Comparison of ENCODE assay signal across 21 cellular contexts in the genomic region with DNA sequence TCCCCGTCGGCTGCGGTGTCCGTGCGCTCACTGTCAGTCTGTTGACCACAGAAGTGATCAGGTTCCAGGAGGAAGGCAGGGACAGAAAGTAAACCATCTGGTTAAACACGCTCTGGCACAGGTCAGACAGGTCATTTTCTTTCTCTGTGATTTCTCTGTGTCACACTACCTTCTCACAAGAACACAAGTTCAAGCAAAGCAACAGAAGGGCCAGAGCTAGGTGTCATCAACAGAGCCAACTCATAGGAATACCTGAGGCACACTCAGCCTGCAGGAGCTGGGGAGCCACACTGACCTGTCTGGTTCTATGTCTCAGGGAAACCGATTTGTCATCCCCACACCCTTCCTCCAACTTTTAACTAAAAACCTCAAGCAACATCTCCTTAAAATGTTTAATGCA.
DNase-seq lines count a peak whose midpoint lies in the region; ATAC-seq and TF ChIP-seq lines count a peak whose summit lies in the region.
"Had no signal": no experiment of that assay in that cellular context is flagged by ENCODE, and none has a peak within 500 bp of the region (broad histone marks: within the 10 kb centered on the region; RNA-seq: fewer than 3 reads in every experiment).

No MANE protein-coding gene starts in this region.

- H3F3A ChIP-seq in GM23338 (replicated peaks; ENCODE audit: low read depth) (no peaks in the 10 kb centered on the region), smooth muscle cell (ENCODE audit: low read depth) (peaks cover 4% of the 10 kb centered on the region)

- H3K36me3 Mint-ChIP-seq in GM23338 (ENCODE audit: low read depth) (no peaks in the 10 kb centered on the region), endodermal cell (ENCODE audit: low read depth) (peaks cover 20% of the 10 kb centered on the region)

- no peak overlapping the region for H3K4me3 ChIP-seq in GM23338
- no peak overlapping the region for H3K4me3 ChIP-seq in endodermal cell (ENCODE audit: low read length)
- H3K4me3 ChIP-seq in smooth muscle cell, result no peak overlapping the region
- no peak overlapping the region for H3K4me3 ChIP-seq in breast epithelium
- H3K4me3 ChIP-seq: Peyer's patch had no signal

- H3K9me2 ChIP-seq in GM23338 (ENCODE audit: insufficient read depth), result no peaks in the 10 kb centered on the region

- H3K27me3 ChIP-seq in GM23338 (ENCODE audit: insufficient read depth), result no peaks in the 10 kb centered on the region
- no peaks in the 10 kb centered on the region for H3K27me3 ChIP-seq in endodermal cell (ENCODE audit: control insufficient read depth, insufficient read depth, low read length, poor library complexity, severe bottlenecking)
- no peaks in the 10 kb centered on the region for H3K27me3 ChIP-seq in smooth muscle cell (ENCODE audit: low read depth)
- no peaks in the 10 kb centered on the region for H3K27me3 ChIP-seq in breast epithelium
- H3K27me3 ChIP-seq: Peyer's patch had no signal

- H3K27ac ChIP-seq in GM23338 (ENCODE audit: low read depth), result no peak overlapping the region
- no peak overlapping the region for H3K27ac ChIP-seq in endodermal cell (ENCODE audit: low read depth, low read length)
- peak overlapping the region; percentile 81 for H3K27ac ChIP-seq in smooth muscle cell (ENCODE audit: low read depth)
- no peak overlapping the region for H3K27ac ChIP-seq in breast epithelium
- H3K27ac ChIP-seq: HL-60, Peyer's patch had no signal

- ATAC-seq in GM23338 (no peak), HG03521 (IDR thresholded peaks at IDR 0.05; ENCODE audit: unreplicated experiment) (no peak), GM19452 (IDR thresholded peaks at IDR 0.05; ENCODE audit: unreplicated experiment) (no peak)
- ATAC-seq: HCT116 had no signal

- H3K4me1 Mint-ChIP-seq in GM23338 (peaks cover 18% of the 10 kb centered on the region), endodermal cell (peaks cover 2% of the 10 kb centered on the region)

- DNase-seq in GM23338 (ENCODE audit: low spot score) (no peak), endodermal cell (no peak), islet precursor cell (peak; percentile 86), smooth muscle cell (lab: John Stamatoyannopoulos, UW; ENCODE audit: unreplicated experiment) (no peak), breast epithelium (ENCODE audit: low spot score in 2 of 2) (no peak)
- DNase-seq: Calu3, DND-41, NCI-H1092 treated with DMSO at 0.1 percent for 48 hours, NCI-H1436, NCI-H187, NCI-H2081 treated with DMSO at 0.1 percent for 48 hours, NCI-H2171, NCI-H226, NCI-H510A, NCI-H69, Peyer's patch, SHP77 treated with DMSO at 0.1 percent for 48 hours had no signal

- 97 to 98% methylated on average over 6 to 7 of the region's 7 CpGs for WGBS in endodermal cell (ENCODE audit: insufficient coverage in 1 of 2, insufficient read length in 1 of 2), 2 experiments
- 76% methylated on average over 7 of the region's 7 CpGs for WGBS in smooth muscle cell (ENCODE audit: low lambda C conversion rate)

- H3K27me3 Mint-ChIP-seq in GM23338 (ENCODE audit: insufficient read depth, low read depth, poor library complexity) (no peaks in the 10 kb centered on the region), endodermal cell (ENCODE audit: insufficient read depth) (no peaks in the 10 kb centered on the region)

- peaks cover 7% of the 10 kb centered on the region; the same call in 1 of the 2 replicates for H3K4me1 ChIP-seq in GM23338 (ENCODE audit: insufficient read depth)
- peaks cover 3% of the 10 kb centered on the region for H3K4me1 ChIP-seq in endodermal cell (ENCODE audit: control insufficient read depth, insufficient read depth, low read length)
- H3K4me1 ChIP-seq in smooth muscle cell (ENCODE audit: low read depth), result peaks cover 19% of the 10 kb centered on the region
- no peaks in the 10 kb centered on the region for H3K4me1 ChIP-seq in breast epithelium
- H3K4me1 ChIP-seq: Peyer's patch had no signal

- H3K27ac Mint-ChIP-seq in GM23338 (peak overlapping the region; percentile 77; the same call in 1 of the 2 replicates), endodermal cell (peak overlapping the region; percentile 16)

- H3K9me3 ChIP-seq in endodermal cell (ENCODE audit: control insufficient read depth, low read length) (no peaks in the 10 kb centered on the region), smooth muscle cell (replicated peaks; ENCODE audit: low read depth) (no peaks in the 10 kb centered on the region), breast epithelium (no peaks in the 10 kb centered on the region)
- H3K9me3 ChIP-seq: Peyer's patch had no signal

- H2AFZ ChIP-seq in GM23338 (no peak overlapping the region), smooth muscle cell (ENCODE audit: low read depth) (no peak overlapping the region)

- H3K4me3 Mint-ChIP-seq in GM23338 (no peak overlapping the region), endodermal cell (no peak overlapping the region)

- no peak overlapping the region for H3K4me2 ChIP-seq in GM23338
- H3K4me2 ChIP-seq in smooth muscle cell, result peak overlapping the region; percentile 36

- H3K9me3 Mint-ChIP-seq in GM23338, result no peaks in the 10 kb centered on the region
- no peaks in the 10 kb centered on the region for H3K9me3 Mint-ChIP-seq in endodermal cell

- H3K79me2 ChIP-seq in GM23338 (replicated peaks; ENCODE audit: insufficient read depth) (no peaks in the 10 kb centered on the region), smooth muscle cell (ENCODE audit: low read depth) (no peaks in the 10 kb centered on the region)

- intact Hi-C loops in breast epithelium (cut with DNase I; ENCODE audit: low total_unique reads), result no loop called here

- TF ChIP-seq CTCF in GM23338 (conservative IDR thresholded peaks at IDR 0.05; ENCODE audit: low read depth in 2 of 2) (no peak), endodermal cell (conservative IDR thresholded peaks at IDR 0.05) (no peak), smooth muscle cell (IDR thresholded peaks at IDR 0.05; ENCODE audit: borderline replicate concordance, insufficient read depth, poor library complexity, severe bottlenecking) (no peak), breast epithelium (IDR thresholded peaks at IDR 0.05) (no peak)

- no peaks in the 10 kb centered on the region for H4K20me1 ChIP-seq in GM23338 (replicated peaks; ENCODE audit: insufficient read depth)
- H4K20me1 ChIP-seq in smooth muscle cell (ENCODE audit: low read depth), result no peaks in the 10 kb centered on the region

- no peak for TF ChIP-seq POLR2A in breast epithelium (IDR thresholded peaks at IDR 0.05)

- H3K9ac ChIP-seq in endodermal cell (ENCODE audit: extremely low read depth, low read length, poor library complexity, severe bottlenecking) (no peak overlapping the region), smooth muscle cell (ENCODE audit: low read depth) (peak overlapping the region; percentile 68)

- H3K36me3 ChIP-seq in GM23338 (ENCODE audit: insufficient read depth), result no peaks in the 10 kb centered on the region
- no peaks in the 10 kb centered on the region for H3K36me3 ChIP-seq in endodermal cell (ENCODE audit: control insufficient read depth, insufficient read depth, low read length)
- H3K36me3 ChIP-seq in smooth muscle cell (ENCODE audit: low read depth), result no peaks in the 10 kb centered on the region
- H3K36me3 ChIP-seq in breast epithelium, result no peaks in the 10 kb centered on the region
